In genomic region chr9:85421641-85422040, GRCh38 we compare ENCODE assay signal across 26 cellular contexts.
DNase-seq lines count a peak whose midpoint lies in the region; ATAC-seq and TF ChIP-seq lines count a peak whose summit lies in the region.
"Had no signal": no experiment of that assay in that cellular context is flagged by ENCODE, and none has a peak within 500 bp of the region (broad histone marks: within the 10 kb centered on the region; RNA-seq: fewer than 3 reads in every experiment).

No MANE protein-coding gene starts in this region.

- H3K79me2 ChIP-seq in mesendoderm (ENCODE audit: control insufficient read depth, insufficient read depth, low read length): no peaks in the 10 kb centered on the region

- no peak overlapping the region for H3K4me2 ChIP-seq in mesendoderm (ENCODE audit: low read length)

- no peak overlapping the region for H3K4ac ChIP-seq in mesendoderm (ENCODE audit: low read depth, low read length)

- in situ Hi-C loops in astrocyte of the spinal cord (cut with HindIII; ENCODE audit: low sequenced_read_pairs): no loop called here

- H2AK5ac ChIP-seq in mesendoderm (ENCODE audit: low read length): no peak overlapping the region

- H2BK120ac ChIP-seq in mesendoderm (ENCODE audit: low read depth, low read length): no peak overlapping the region

- H3K27me3 ChIP-seq in mesendoderm (ENCODE audit: insufficient read depth, low read length, poor library complexity): no peaks in the 10 kb centered on the region
- H3K27me3 ChIP-seq: dorsolateral prefrontal cortex had no signal

- no peak for TF ChIP-seq CTCF in astrocyte of the spinal cord (IDR thresholded peaks at IDR 0.05; ENCODE audit: low read depth, low read length)

- peak overlapping the region; percentile 57 for H2BK15ac ChIP-seq in mesendoderm (replicated peaks; ENCODE audit: low read depth)

- H3K56ac ChIP-seq in mesendoderm (ENCODE audit: low read length): no peak overlapping the region

- no peaks in the 10 kb centered on the region for H3K36me3 ChIP-seq in mesendoderm (ENCODE audit: control insufficient read depth, insufficient read depth, low read length)
- H3K36me3 ChIP-seq: heart right ventricle, prostate gland, sigmoid colon, transverse colon had no signal

- no peak overlapping the region for H3K23ac ChIP-seq in mesendoderm (ENCODE audit: low read length)

- DNase-seq in M059J (ENCODE audit: low read depth) (peak; percentile 61), astrocyte of the spinal cord (ENCODE audit: low read depth, low spot score) (peak; percentile 73), mesendoderm (no peak), stromal cell of bone marrow (ENCODE audit: low read depth) (peak; percentile 75), NCI-H1092 treated with DMSO at 0.1 percent for 48 hours (lab: John Stamatoyannopoulos, UW) (no peak)
- no peak for DNase-seq in stimulated activated naive CD8-positive, alpha-beta T cell treated with anti-CD3 and anti-CD28 coated beads, Interleukin-15, Interleukin-2, amounts not matched to agents 100 U/mL and 50 U/mL, for 24 hours
- DNase-seq: activated CD4-positive, alpha-beta T cell treated with anti-CD3 and anti-CD28 coated beads, Interleukin-2, amount 10 ng/mL, durations not matched to agents 7 days and 5 days; Caco-2; DMS53; dorsolateral prefrontal cortex; heart right ventricle; left colon; NCI-H1105; NCI-H187 treated with DMSO at 0.1 percent for 48 hours; NCI-H2171 treated with DMSO at 0.1 percent for 48 hours; NCI-H510A; OCI-M1; sigmoid colon; stimulated activated CD4-positive, alpha-beta T cell treated with anti-CD3 and anti-CD28 coated beads, Interleukin-4, amount 100 ng/mL, for 24 hours; T-helper 1 cell; transverse colon had no signal

- H2BK5ac ChIP-seq in mesendoderm (ENCODE audit: low read length): no peak overlapping the region

- ATAC-seq in stimulated activated naive CD8-positive, alpha-beta T cell treated with anti-CD3 and anti-CD28 coated beads, Interleukin-15, Interleukin-2, amounts not matched to agents 100 U/mL and 50 U/mL, for 24 hours: no peak
- no peak for ATAC-seq in HG02588 (IDR thresholded peaks at IDR 0.05; ENCODE audit: unreplicated experiment)
- ATAC-seq: heart right ventricle, left colon, WTC11 had no signal

- no peak overlapping the region for H4K5ac ChIP-seq in mesendoderm (ENCODE audit: low read length)

- no peaks in the 10 kb centered on the region for H3K79me1 ChIP-seq in mesendoderm (ENCODE audit: low read length)

- H4K8ac ChIP-seq in mesendoderm (ENCODE audit: low read depth, low read length): no peak overlapping the region

- no peak overlapping the region for H3K18ac ChIP-seq in mesendoderm (ENCODE audit: low read length)

- H3K9ac ChIP-seq in mesendoderm (ENCODE audit: low read length): no peak overlapping the region

- no peak overlapping the region for H3K4me3 ChIP-seq in astrocyte of the spinal cord (ENCODE audit: low read depth, low read length)
- no peak overlapping the region for H3K4me3 ChIP-seq in mesendoderm (ENCODE audit: low read length)
- H3K4me3 ChIP-seq: dorsolateral prefrontal cortex, heart right ventricle, prostate gland, sigmoid colon, transverse colon had no signal

- WGBS in mesendoderm (ENCODE audit: extremely low coverage, insufficient coverage, low lambda C conversion rate): no CpG with 5 or more reads among the region's 5 CpGs

- H3K27ac ChIP-seq in mesendoderm (ENCODE audit: low read depth, low read length): no peak overlapping the region
- H3K27ac ChIP-seq: C4-2B, heart right ventricle, prostate gland, RWPE1, sigmoid colon, transverse colon had no signal

- no peaks in the 10 kb centered on the region for H3K4me1 ChIP-seq in mesendoderm (ENCODE audit: control insufficient read depth, low read depth, low read length)
- H3K4me1 ChIP-seq: Caco-2, prostate gland, sigmoid colon, transverse colon had no signal

Comparison
In these comparisons a context has a peak if more than half of its experiments do, and no peak if none do; other contexts are left out.
1. DNase-seq: peak in M059J (single experiment), astrocyte of the spinal cord (single experiment) and stromal cell of bone marrow (single experiment); none in mesendoderm (single experiment), stimulated activated naive CD8-positive, alpha-beta T cell treated with anti-CD3 and anti-CD28 coated beads, Interleukin-15, Interleukin-2, amounts not matched to agents 100 U/mL and 50 U/mL, for 24 hours (single experiment) and NCI-H1092 treated with DMSO at 0.1 percent for 48 hours (single experiment).